ENCODE assay signal across 8 cellular contexts in the genomic region with DNA sequence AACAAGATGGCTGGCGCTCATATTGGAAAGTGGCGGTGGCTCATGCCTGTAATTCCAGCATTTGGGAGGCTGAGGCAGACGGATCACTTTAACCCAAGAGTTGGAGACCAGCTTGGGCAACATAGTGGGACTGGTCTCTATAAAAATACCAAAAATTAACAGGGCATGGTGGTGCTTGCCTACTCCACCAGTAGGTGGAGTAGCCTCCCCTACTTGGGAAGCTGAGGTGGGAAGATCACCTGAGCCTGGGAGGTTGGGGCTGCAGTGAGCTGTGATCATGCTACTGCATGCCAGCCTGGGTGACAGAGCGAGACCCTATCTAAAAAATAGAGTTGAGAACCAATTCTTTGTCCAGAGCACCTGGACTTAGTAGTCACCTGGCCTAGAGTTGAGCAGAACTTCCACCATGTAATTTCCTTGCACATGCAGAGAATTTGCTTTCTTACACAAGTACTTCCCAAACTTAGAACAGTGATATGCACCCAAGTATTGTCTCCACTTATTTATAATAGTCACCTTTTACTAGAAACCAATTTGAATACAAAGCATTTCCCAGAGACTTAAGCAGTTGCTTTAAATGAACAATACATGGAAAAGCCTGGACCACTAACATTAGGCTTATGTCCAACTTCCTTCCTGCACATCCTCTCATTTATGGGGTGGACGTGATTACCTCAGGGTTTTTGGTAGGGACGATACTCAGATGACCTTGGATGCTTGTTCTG. TPM values are rescaled to one million over a fixed set of nuclear protein-coding genes. Genes with fewer than 3 reads are reported as not detected.
A peak's percentile ranks its signal among the peaks of the same experiment; 100 is the strongest.
DNase-seq lines count a peak whose midpoint lies in the region; ATAC-seq, FAIRE-seq and TF ChIP-seq lines count a peak whose summit lies in the region.

No MANE protein-coding gene starts in this region.

- ATAC-seq in GM21447 (IDR thresholded peaks at IDR 0.05; ENCODE audit: unreplicated experiment) (peak; percentile 89), psoas muscle (no peak)

- H3K4me1 ChIP-seq in Loucy (ENCODE audit: insufficient read depth, low read length, poor library complexity, severe bottlenecking) (no peaks in the 10 kb centered on the region), psoas muscle (no peaks in the 10 kb centered on the region)

- 83 to 86% (median 84%) methylated on average over 6 of the region's 6 CpGs for WGBS in psoas muscle, 3 donors

- H3K36me3 ChIP-seq in Loucy (ENCODE audit: insufficient read depth, low read length) (no peaks in the 10 kb centered on the region), psoas muscle (ENCODE audit: insufficient read depth in 1 of 2, low read depth in 1 of 2) (no peaks in the 10 kb centered on the region)

- no peak overlapping the region for H3K4me2 ChIP-seq in Loucy (ENCODE audit: low read depth, low read length, poor library complexity, severe bottlenecking)

- H3K9me3 ChIP-seq in Loucy (ENCODE audit: insufficient read depth, low read depth, low read length) = no peaks in the 10 kb centered on the region
- H3K9me3 ChIP-seq in psoas muscle = no peaks in the 10 kb centered on the region

- H3K27ac ChIP-seq in psoas muscle = peak overlapping the region; percentile 60

- H3K4me1 Mint-ChIP-seq in activated T-helper 1 cell treated with anti-CD3 and anti-CD28 coated beads, Interleukin-12 subunit alpha, Interleukin-12 subunit beta, Interleukin-2, Interleukin-4 antibody, amounts not matched to agents 30 ng/mL and 10 ng/mL and 1 ng/mL, durations not matched to agents 14 hours and 24 hours and 36 hours (ENCODE audit: low read depth) = no peaks in the 10 kb centered on the region

- H2AFZ ChIP-seq in Loucy (ENCODE audit: low read length) = no peak overlapping the region

- no peaks in the 10 kb centered on the region for H3K79me2 ChIP-seq in Loucy (ENCODE audit: insufficient read depth, low read length)

- H3K4me3 ChIP-seq in Loucy (ENCODE audit: low read length, poor library complexity, severe bottlenecking) = no peak overlapping the region
- H3K4me3 ChIP-seq in psoas muscle = no peak overlapping the region

- no peak for FAIRE-seq in frontal cortex (lab: Jason Lieb, UNC)

- H3K9me2 ChIP-seq in Loucy (replicated peaks; ENCODE audit: low read depth, low read length) = no peaks in the 10 kb centered on the region

- H3K27me3 ChIP-seq in Loucy (ENCODE audit: insufficient read depth, low read length, poor library complexity, severe bottlenecking) (no peaks in the 10 kb centered on the region), psoas muscle (ENCODE audit: insufficient read depth in 3 of 3, low read length in 2 of 3) (peaks cover 0 to 2% (median 0%) of the 10 kb centered on the region in 3 donors)

- intact Hi-C loops in psoas muscle (cut with DNase I) = no loop called here
- intact Hi-C loops in activated T-helper 1 cell treated with anti-CD3 and anti-CD28 coated beads, Interleukin-12 subunit alpha, Interleukin-12 subunit beta, Interleukin-2, Interleukin-4 antibody, amounts not matched to agents 30 ng/mL and 10 ng/mL and 1 ng/mL, durations not matched to agents 14 hours and 24 hours and 36 hours (cut with micrococcal nuclease) = loop anchor here (1.0 kb wide), 1 partner anchor 32 kb away; no protein-coding TSS in a partner anchor

- DNase-seq in NCI-H187 (lab: John Stamatoyannopoulos, UW) (peak; percentile 14 to 19), NCI-H187 treated with DMSO at 0.1 percent for 48 hours (lab: John Stamatoyannopoulos, UW) (no peak), cerebellar cortex (ENCODE audit: low spot score) (peak; percentile 5), psoas muscle (no peak), frontal cortex (ENCODE audit: low spot score in 2 of 2) (no peak)
- DNase-seq in activated T-helper 1 cell treated with anti-CD3 and anti-CD28 coated beads, Interleukin-12 subunit alpha, Interleukin-12 subunit beta, Interleukin-2, Interleukin-4 antibody, amounts not matched to agents 30 ng/mL and 10 ng/mL and 1 ng/mL, durations not matched to agents 14 hours and 24 hours and 36 hours (ENCODE audit: low spot score) = no peak

- H3K4me3 Mint-ChIP-seq in activated T-helper 1 cell treated with anti-CD3 and anti-CD28 coated beads, Interleukin-12 subunit alpha, Interleukin-12 subunit beta, Interleukin-2, Interleukin-4 antibody, amounts not matched to agents 30 ng/mL and 10 ng/mL and 1 ng/mL, durations not matched to agents 14 hours and 24 hours and 36 hours = no peak overlapping the region

- H3F3A ChIP-seq in Loucy (ENCODE audit: low read depth) = no peaks in the 10 kb centered on the region

- peaks cover 16% of the 10 kb centered on the region for H3K27me3 Mint-ChIP-seq in activated T-helper 1 cell treated with anti-CD3 and anti-CD28 coated beads, Interleukin-12 subunit alpha, Interleukin-12 subunit beta, Interleukin-2, Interleukin-4 antibody, amounts not matched to agents 30 ng/mL and 10 ng/mL and 1 ng/mL, durations not matched to agents 14 hours and 24 hours and 36 hours (ENCODE audit: insufficient read depth)

- TF ChIP-seq CTCF in Loucy (conservative IDR thresholded peaks at IDR 0.05; ENCODE audit: low read length) (peak; percentile 71), psoas muscle (IDR thresholded peaks at IDR 0.05) (no peak)

- H3K9ac ChIP-seq in Loucy (ENCODE audit: low read depth, low read length, poor library complexity, severe bottlenecking) = no peak overlapping the region

- no peak overlapping the region for H3K27ac Mint-ChIP-seq in activated T-helper 1 cell treated with anti-CD3 and anti-CD28 coated beads, Interleukin-12 subunit alpha, Interleukin-12 subunit beta, Interleukin-2, Interleukin-4 antibody, amounts not matched to agents 30 ng/mL and 10 ng/mL and 1 ng/mL, durations not matched to agents 14 hours and 24 hours and 36 hours

- H4K20me1 ChIP-seq in Loucy (ENCODE audit: insufficient read depth, low read length, poor library complexity, severe bottlenecking) = no peaks in the 10 kb centered on the region

- H3K9me3 Mint-ChIP-seq in activated T-helper 1 cell treated with anti-CD3 and anti-CD28 coated beads, Interleukin-12 subunit alpha, Interleukin-12 subunit beta, Interleukin-2, Interleukin-4 antibody, amounts not matched to agents 30 ng/mL and 10 ng/mL and 1 ng/mL, durations not matched to agents 14 hours and 24 hours and 36 hours = no peaks in the 10 kb centered on the region

- H3K36me3 Mint-ChIP-seq in activated T-helper 1 cell treated with anti-CD3 and anti-CD28 coated beads, Interleukin-12 subunit alpha, Interleukin-12 subunit beta, Interleukin-2, Interleukin-4 antibody, amounts not matched to agents 30 ng/mL and 10 ng/mL and 1 ng/mL, durations not matched to agents 14 hours and 24 hours and 36 hours (ENCODE audit: low read depth) = no peaks in the 10 kb centered on the region

RNA-seq across cellular contexts. Expression of a gene that starts 15.9 kb away (rescaled TPM):
- total RNA-seq in psoas muscle (under 1 TPM in 2 of 4 donors, not detected in 2; 0.27 to 0.51 TPM), frontal cortex (0.82 TPM)
- under 1 TPM; 0.01 to 0.34 (median 0.27) TPM for polyA plus RNA-seq in psoas muscle
- not detected in 2 replicates for total RNA-seq in activated T-helper 1 cell treated with anti-CD3 and anti-CD28 coated beads, Interleukin-12 subunit alpha, Interleukin-12 subunit beta, Interleukin-2, Interleukin-4 antibody, amounts not matched to agents 30 ng/mL and 10 ng/mL and 1 ng/mL, durations not matched to agents 14 hours and 24 hours and 36 hours

Comparison
In these comparisons a context has a peak if more than half of its experiments do, and no peak if none do; other contexts are left out.
1. DNase-seq: peak in NCI-H187 (2 of 2) and cerebellar cortex (single experiment); none in NCI-H187 treated with DMSO at 0.1 percent for 48 hours (single experiment), psoas muscle (0 of 2), activated T-helper 1 cell treated with anti-CD3 and anti-CD28 coated beads, Interleukin-12 subunit alpha, Interleukin-12 subunit beta, Interleukin-2, Interleukin-4 antibody, amounts not matched to agents 30 ng/mL and 10 ng/mL and 1 ng/mL, durations not matched to agents 14 hours and 24 hours and 36 hours (single experiment) and frontal cortex (0 of 2).